8 cellular contexts compared by ENCODE assay signal in the genomic region with DNA sequence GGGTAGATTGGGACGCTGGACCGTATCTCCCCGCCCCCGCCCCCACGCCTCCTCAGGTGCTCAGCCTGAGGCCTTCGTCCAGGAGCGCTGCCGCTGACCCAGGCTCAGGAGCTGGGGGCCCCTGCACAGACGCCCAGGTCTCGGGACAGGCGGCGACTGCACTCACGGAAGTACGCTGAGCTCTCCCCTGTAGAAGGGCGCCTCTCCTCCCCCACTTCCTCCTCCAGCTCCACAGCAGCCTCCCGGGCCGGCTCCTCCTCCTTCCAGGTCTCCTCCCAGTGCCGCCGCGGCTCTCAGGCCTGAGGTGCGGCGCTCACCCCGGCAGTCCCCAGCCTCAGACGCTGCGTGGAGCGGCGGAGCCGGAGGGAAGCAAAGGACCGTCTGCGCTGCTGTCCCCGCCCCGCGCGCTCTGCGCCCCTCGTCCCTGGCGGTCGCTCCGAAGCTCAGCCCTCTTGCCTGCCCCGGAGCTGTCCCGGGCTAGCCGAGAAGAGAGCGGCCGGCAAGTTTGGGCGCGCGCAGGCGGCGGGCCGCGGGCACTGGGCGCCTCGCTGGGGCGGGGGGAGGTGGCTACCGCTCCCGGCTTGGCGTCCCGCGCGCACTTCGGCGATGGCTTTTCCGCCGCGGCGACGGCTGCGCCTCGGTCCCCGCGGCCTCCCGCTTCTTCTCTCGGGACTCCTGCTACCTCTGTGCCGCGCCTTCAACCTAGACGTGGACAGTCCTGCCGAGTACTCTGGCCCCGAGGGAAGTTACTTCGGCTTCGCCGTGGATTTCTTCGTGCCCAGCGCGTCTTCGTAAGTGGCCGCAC. TPM values are rescaled to one million over a fixed set of nuclear protein-coding genes. Genes with fewer than 3 reads are reported as not detected.
DNase-seq lines count a peak whose midpoint lies in the region; ATAC-seq and TF ChIP-seq lines count a peak whose summit lies in the region.

A gene (plus strand): TSS at position 324 of the 805 bp plus-strand sequence. CDS start 283 bp downstream, at position 607.

- H3K27ac Mint-ChIP-seq in activated CD4-positive, alpha-beta T cell treated with anti-CD3 and anti-CD28 coated beads for 36 hours = peak within 1 kb of the TSS; percentile 82

- peak; percentile 95 for ATAC-seq in GM18873 (IDR thresholded peaks at IDR 0.05; ENCODE audit: low FRiP score, unreplicated experiment)
- peak; percentile 96 for ATAC-seq in HG03135 (IDR thresholded peaks at IDR 0.05; ENCODE audit: unreplicated experiment)
- peak; percentile 96 for ATAC-seq in activated CD4-positive, alpha-beta T cell treated with anti-CD3 and anti-CD28 coated beads for 36 hours

- intact Hi-C loops in activated CD4-positive, alpha-beta T cell treated with anti-CD3 and anti-CD28 coated beads for 36 hours (cut with DNase I, micrococcal nuclease) = loop anchor here (1.0 to 5.0 kb wide), 6 partner anchors 51 to 105 kb away; a partner anchor contains a TSS

- CTCF ChIA-PET in activated CD4-positive, alpha-beta T cell treated with anti-CD3 and anti-CD28 coated beads for 36 hours (lab: Charles Lee) = interaction anchor here (0.6 to 1.9 kb wide), 8 partner anchors 10 to 687 kb away, joined by 3 to 12 read pairs (median 4); no protein-coding TSS in a partner anchor

- TF ChIP-seq CTCF in AG09319 (IDR thresholded peaks at IDR 0.05; ENCODE audit: low read depth, low read length) = no peak

- H3K36me3 Mint-ChIP-seq in activated CD4-positive, alpha-beta T cell treated with anti-CD3 and anti-CD28 coated beads for 36 hours (ENCODE audit: low read depth) = no peaks in the 10 kb centered on the region

- POLR2A ChIA-PET in activated CD4-positive, alpha-beta T cell treated with anti-CD3 and anti-CD28 coated beads for 36 hours (lab: Charles Lee) = interaction anchor here (0.5 to 1.6 kb wide), 3 partner anchors 35 to 104 kb away, joined by 3 to 5 read pairs (median 4); a partner anchor contains a TSS

- peak within 1 kb of the TSS; percentile 77 for H3K4me3 Mint-ChIP-seq in activated CD4-positive, alpha-beta T cell treated with anti-CD3 and anti-CD28 coated beads for 36 hours

- no peaks in the 10 kb centered on the region for H3K9me3 Mint-ChIP-seq in activated CD4-positive, alpha-beta T cell treated with anti-CD3 and anti-CD28 coated beads for 36 hours (ENCODE audit: low read depth)

- H3K27ac ChIP-seq in cingulate gyrus (ENCODE audit: low read depth, low read length) = peak within 1 kb of the TSS; percentile 84

- DNase-seq in AG09319 (ENCODE audit: extremely low read depth, low read depth) = peak; percentile 69
- DNase-seq in NCI-H345 (lab: John Stamatoyannopoulos, UW) = peak; percentile 86
- DNase-seq in activated CD4-positive, alpha-beta T cell treated with anti-CD3 and anti-CD28 coated beads for 36 hours = peak; percentile 92
- peak; percentile 97 for DNase-seq in kidney tubule cell (ENCODE audit: low spot score)
- DNase-seq in stimulated activated CD4-positive, alpha-beta T cell treated with anti-CD3 and anti-CD28 coated beads, Interleukin-1b, Interleukin-23, amount 100 ng/mL, for 1 hour (ENCODE audit: low read depth in 2 of 2) = peak; percentile 44 to 51

- peaks cover 31% of the 10 kb centered on the region for H3K4me1 Mint-ChIP-seq in activated CD4-positive, alpha-beta T cell treated with anti-CD3 and anti-CD28 coated beads for 36 hours

- peaks cover 1% of the 10 kb centered on the region for H3K27me3 Mint-ChIP-seq in activated CD4-positive, alpha-beta T cell treated with anti-CD3 and anti-CD28 coated beads for 36 hours

RNA-seq across cellular contexts. Expression of the gene that starts here (rescaled TPM):
- total RNA-seq in activated CD4-positive, alpha-beta T cell treated with anti-CD3 and anti-CD28 coated beads for 36 hours = 1 to 10 TPM; 5.1 to 6.0 TPM

Comparison
In these comparisons a context has a peak if more than half of its experiments do, and no peak if none do; other contexts are left out.
1. Peak in every context shown above with its lines: DNase-seq, ATAC-seq and H3K27ac ChIP-seq.